25 cellular contexts compared by ENCODE assay signal in the genomic region with DNA sequence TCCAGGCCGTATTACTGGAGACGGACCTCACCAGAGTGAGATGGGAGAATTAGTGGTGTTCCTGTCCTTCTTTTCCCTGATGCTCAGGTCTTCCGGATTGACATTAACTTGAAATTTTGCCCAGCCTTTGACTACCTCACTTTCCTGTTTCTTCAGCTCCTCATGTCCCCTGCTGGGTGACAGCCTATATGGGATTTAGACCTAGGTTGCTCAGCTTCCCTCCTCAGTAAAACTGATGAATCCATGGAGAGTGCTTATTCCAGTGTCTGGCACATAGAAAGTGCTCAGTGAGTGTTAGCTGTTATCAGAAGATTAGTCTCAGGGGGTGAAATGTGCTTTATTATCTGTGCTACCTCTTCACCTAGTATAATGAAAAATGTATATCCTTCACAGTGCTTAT.
"Had no signal": no experiment of that assay in that cellular context is flagged by ENCODE, and none has a peak within 500 bp of the region (broad histone marks: within the 10 kb centered on the region; RNA-seq: fewer than 3 reads in every experiment).

No MANE protein-coding gene starts in this region.

- DNase-seq: activated CD4-positive, alpha-beta memory T cell treated with anti-CD3 and anti-CD28 coated beads for 36 hours; activated CD4-positive, alpha-beta T cell treated with anti-CD3 and anti-CD28 coated beads for 48 hours; activated CD8-positive, alpha-beta memory T cell treated with anti-CD3 and anti-CD28 coated beads, Interleukin-2, amount 50 U/mL, for 4 hours; activated gamma-delta T cell treated with Interleukin-2 at 50 U/mL for 16 hours; activated T-cell treated with anti-CD3 and anti-CD28 coated beads, Interleukin-2, amount 50 U/mL, for 1 hour; anterior cingulate cortex; esophagus squamous epithelium; left lung; lower lobe of right lung; ovary; stimulated activated CD4-positive, alpha-beta T cell treated with anti-CD3 and anti-CD28 coated beads, Interleukin-12 subunit alpha, Interleukin-12 subunit beta, amount 100 ng/mL, for 4 hours; stimulated activated CD4-positive, alpha-beta T cell treated with anti-CD3 and anti-CD28 coated beads, Interleukin-4, amount 100 ng/mL, for 1 hour; uterus had no signal

- H3K4me1 ChIP-seq: uterus had no signal

- H3K4me3 Mint-ChIP-seq: activated CD4-positive, alpha-beta memory T cell treated with anti-CD3 and anti-CD28 coated beads for 36 hours; activated naive CD8-positive, alpha-beta T cell; central memory CD8-positive, alpha-beta T cell; nephron; stimulated activated effector memory CD8-positive, alpha-beta T cell treated with anti-CD3 and anti-CD28 coated beads, Interleukin-12 subunit alpha, Interleukin-12 subunit beta, amount 100 ng/mL, for 72 hours; stimulated activated naive CD8-positive, alpha-beta T cell treated with anti-CD3 and anti-CD28 coated beads, Interleukin-15, Interleukin-2, amounts not matched to agents 100 ng/mL and 50 ng/mL, for 24 hours; type B pancreatic cell had no signal

- H3K36me3 Mint-ChIP-seq: activated CD4-positive, alpha-beta memory T cell treated with anti-CD3 and anti-CD28 coated beads for 36 hours; activated naive CD8-positive, alpha-beta T cell; stimulated activated effector memory CD8-positive, alpha-beta T cell treated with anti-CD3 and anti-CD28 coated beads, Interleukin-12 subunit alpha, Interleukin-12 subunit beta, amount 100 ng/mL, for 72 hours; type B pancreatic cell had no signal

- H3K9me3 ChIP-seq: esophagus squamous epithelium, left lung, lower lobe of right lung, neutrophil, ovary, thoracic aorta, uterus had no signal

- H3K27ac ChIP-seq: esophagus squamous epithelium, left lung, lower lobe of right lung, neutrophil, ovary, skin epidermis, thoracic aorta, uterus, VCaP had no signal

- H3K9me3 Mint-ChIP-seq: activated CD4-positive, alpha-beta memory T cell treated with anti-CD3 and anti-CD28 coated beads for 36 hours; central memory CD8-positive, alpha-beta T cell; nephron; stimulated activated effector memory CD8-positive, alpha-beta T cell treated with anti-CD3 and anti-CD28 coated beads, Interleukin-12 subunit alpha, Interleukin-12 subunit beta, amount 100 ng/mL, for 72 hours; stimulated activated naive CD8-positive, alpha-beta T cell treated with anti-CD3 and anti-CD28 coated beads, Interleukin-15, Interleukin-2, amounts not matched to agents 100 ng/mL and 50 ng/mL, for 24 hours; type B pancreatic cell had no signal

- H3K27ac Mint-ChIP-seq: activated CD4-positive, alpha-beta memory T cell treated with anti-CD3 and anti-CD28 coated beads for 36 hours; activated naive CD8-positive, alpha-beta T cell; nephron; progenitor cell of endocrine pancreas; stimulated activated effector memory CD8-positive, alpha-beta T cell treated with anti-CD3 and anti-CD28 coated beads, Interleukin-12 subunit alpha, Interleukin-12 subunit beta, amount 100 ng/mL, for 72 hours; stimulated activated naive CD8-positive, alpha-beta T cell treated with anti-CD3 and anti-CD28 coated beads, Interleukin-15, Interleukin-2, amounts not matched to agents 100 ng/mL and 50 ng/mL, for 24 hours; type B pancreatic cell had no signal

- H3K27me3 Mint-ChIP-seq: activated naive CD8-positive, alpha-beta T cell; central memory CD8-positive, alpha-beta T cell; progenitor cell of endocrine pancreas; stimulated activated naive CD8-positive, alpha-beta T cell treated with anti-CD3 and anti-CD28 coated beads, Interleukin-15, Interleukin-2, amounts not matched to agents 100 ng/mL and 50 ng/mL, for 24 hours; type B pancreatic cell had no signal

- ATAC-seq: left lung; lower lobe of right lung; sciatic nerve; stimulated activated effector memory CD8-positive, alpha-beta T cell treated with anti-CD3 and anti-CD28 coated beads, Interleukin-12 subunit alpha, Interleukin-12 subunit beta, amount 100 ng/mL, for 72 hours had no signal

- H3K36me3 ChIP-seq: esophagus squamous epithelium, left lung, lower lobe of right lung, neutrophil, ovary, thoracic aorta, uterus had no signal

- H3K4me3 ChIP-seq: esophagus squamous epithelium, left lung, lower lobe of right lung, ovary, skin epidermis, thoracic aorta, uterus had no signal

- H3K27me3 ChIP-seq: esophagus squamous epithelium, left lung, ovary, uterus had no signal
